ENCODE assay signal across 8 cellular contexts in genomic region chr1:156508205-156508954, GRCh38. TPM values are rescaled to one million over a fixed set of nuclear protein-coding genes. Genes with fewer than 3 reads are reported as not detected.
A peak's percentile ranks its signal among the peaks of the same experiment; 100 is the strongest.
DNase-seq lines count a peak whose midpoint lies in the region; ATAC-seq and TF ChIP-seq lines count a peak whose summit lies in the region.

No MANE protein-coding gene starts in this region.

- no peak overlapping the region for H3K4ac ChIP-seq in mesendoderm (ENCODE audit: low read depth, low read length)

- H3K36me3 Mint-ChIP-seq in activated naive CD4-positive, alpha-beta T cell treated with anti-CD3 and anti-CD28 coated beads, Interleukin-2, amount 50 U/mL, for 72 hours, result peaks cover 5 to 6% of the 10 kb centered on the region in 2 donors

- H3K9me3 ChIP-seq in uterus, result no peaks in the 10 kb centered on the region

- no peak overlapping the region for H3K4me2 ChIP-seq in mesendoderm (ENCODE audit: low read length)

- peak in 1 of 2 donors; percentile 17 for TF ChIP-seq POLR2A in uterus (IDR thresholded peaks at IDR 0.05)

- H3K27me3 ChIP-seq in mesendoderm (ENCODE audit: insufficient read depth, low read length, poor library complexity) (no peaks in the 10 kb centered on the region), uterus (no peaks in the 10 kb centered on the region)

- H3K56ac ChIP-seq in mesendoderm (ENCODE audit: low read length), result peak overlapping the region; percentile 43

- H2BK120ac ChIP-seq in mesendoderm (ENCODE audit: low read depth, low read length), result no peak overlapping the region

- H2AK5ac ChIP-seq in mesendoderm (ENCODE audit: low read length), result no peak overlapping the region

- intact Hi-C loops in uterus (cut with DNase I; ENCODE audit: low total_unique reads), result no loop called here

- WGBS in mesendoderm (ENCODE audit: extremely low coverage, insufficient coverage, low lambda C conversion rate), result no CpG with 5 or more reads among the region's 7 CpGs

- peaks cover 14% of the 10 kb centered on the region for H3K4me1 ChIP-seq in mesendoderm (ENCODE audit: control insufficient read depth, low read depth, low read length)
- peaks cover 10 to 12% of the 10 kb centered on the region in 2 donors for H3K4me1 ChIP-seq in uterus

- no peak overlapping the region for H2BK15ac ChIP-seq in mesendoderm (replicated peaks; ENCODE audit: low read depth)

- H4K5ac ChIP-seq in mesendoderm (ENCODE audit: low read length), result no peak overlapping the region

- no peaks in the 10 kb centered on the region for H3K79me1 ChIP-seq in mesendoderm (ENCODE audit: low read length)

- peak overlapping the region; percentile 32 to 57 for H3K27ac Mint-ChIP-seq in activated naive CD4-positive, alpha-beta T cell treated with anti-CD3 and anti-CD28 coated beads, Interleukin-2, amount 50 U/mL, for 72 hours

- H4K8ac ChIP-seq in mesendoderm (ENCODE audit: low read depth, low read length), result no peak overlapping the region

- no peak overlapping the region for H3K18ac ChIP-seq in mesendoderm (ENCODE audit: low read length)

- no peak for TF ChIP-seq CTCF in astrocyte of the cerebellum (IDR thresholded peaks at IDR 0.05; ENCODE audit: low read depth, low read length, missing control alignments)
- TF ChIP-seq CTCF in uterus (IDR thresholded peaks at IDR 0.05), result no peak

- H3K36me3 ChIP-seq in mesendoderm (ENCODE audit: control insufficient read depth, insufficient read depth, low read length) (no peaks in the 10 kb centered on the region), uterus (no peaks in the 10 kb centered on the region)

- no peak overlapping the region for H2BK5ac ChIP-seq in mesendoderm (ENCODE audit: low read length)

- H3K79me2 ChIP-seq in mesendoderm (ENCODE audit: control insufficient read depth, insufficient read depth, low read length), result no peaks in the 10 kb centered on the region

- H3K9me3 Mint-ChIP-seq in activated naive CD4-positive, alpha-beta T cell treated with anti-CD3 and anti-CD28 coated beads, Interleukin-2, amount 50 U/mL, for 72 hours, result peaks cover 0 to 6% of the 10 kb centered on the region in 2 donors

- no peak overlapping the region for H3K27ac ChIP-seq in mesendoderm (ENCODE audit: low read depth, low read length)
- H3K27ac ChIP-seq in uterus, result peak overlapping the region; percentile 86 to 100

- H3K4me3 ChIP-seq in astrocyte of the cerebellum (ENCODE audit: low read depth, low read length), result no peak overlapping the region
- H3K4me3 ChIP-seq in mesendoderm (ENCODE audit: low read length), result no peak overlapping the region
- peak overlapping the region in 1 of 2 donors; percentile 0 for H3K4me3 ChIP-seq in uterus

- no peak for DNase-seq in activated naive CD4-positive, alpha-beta T cell treated with anti-CD3 and anti-CD28 coated beads, Interleukin-2, amount 50 U/mL, for 72 hours (ENCODE audit: low spot score in 2 of 2)
- DNase-seq in activated naive CD4-positive, alpha-beta T cell treated with anti-CD3 and anti-CD28 coated beads, Interleukin-2, amount 50 U/mL, for 16 hours, result no peak
- DNase-seq in astrocyte of the cerebellum (ENCODE audit: low read depth), result peak; percentile 66
- DNase-seq in mesendoderm, result peak; percentile 49
- DNase-seq in uterus, result peak; percentile 86
- no peak for DNase-seq in NCI-H526 (lab: John Stamatoyannopoulos, UW)

- H3K23ac ChIP-seq in mesendoderm (ENCODE audit: low read length), result no peak overlapping the region

- in situ Hi-C loops in astrocyte of the cerebellum (cut with HindIII; ENCODE audit: low sequenced_read_pairs), result no loop called here

- no peak overlapping the region for H3K9ac ChIP-seq in mesendoderm (ENCODE audit: low read length)

- no peak for ATAC-seq in activated naive CD4-positive, alpha-beta T cell treated with anti-CD3 and anti-CD28 coated beads, Interleukin-2, amount 50 U/mL, for 72 hours
- ATAC-seq in GM18520 (IDR thresholded peaks at IDR 0.05; ENCODE audit: unreplicated experiment) (no peak), HG03432 (IDR thresholded peaks at IDR 0.05; ENCODE audit: unreplicated experiment) (no peak)

RNA-seq across cellular contexts. Expression of gene MEF2D, which starts 7.8 kb away (rescaled TPM):
- 10 to 100 TPM; 31.7 to 62.5 TPM for total RNA-seq in activated naive CD4-positive, alpha-beta T cell treated with anti-CD3 and anti-CD28 coated beads, Interleukin-2, amount 50 U/mL, for 72 hours
- polyA plus RNA-seq in mesendoderm (2013, experiment 1 of 2), result 11.7 TPM
- 11.4 TPM for polyA plus RNA-seq in mesendoderm (2013, experiment 2 of 2)
- total RNA-seq in uterus, result 100 to 1,000 TPM in 1 of 4 donors, 10 to 100 TPM in 2, 1 to 10 TPM in 1; 8.4 to 101 (median 35.1) TPM

Comparison
In these comparisons a context has a peak if more than half of its experiments do, and no peak if none do; other contexts are left out.
1. DNase-seq: peak in astrocyte of the cerebellum (single experiment), mesendoderm (single experiment) and uterus (2 of 2); none in activated naive CD4-positive, alpha-beta T cell treated with anti-CD3 and anti-CD28 coated beads, Interleukin-2, amount 50 U/mL, for 72 hours (0 of 2), activated naive CD4-positive, alpha-beta T cell treated with anti-CD3 and anti-CD28 coated beads, Interleukin-2, amount 50 U/mL, for 16 hours (single experiment) and NCI-H526 (0 of 2).